In the genomic region with DNA sequence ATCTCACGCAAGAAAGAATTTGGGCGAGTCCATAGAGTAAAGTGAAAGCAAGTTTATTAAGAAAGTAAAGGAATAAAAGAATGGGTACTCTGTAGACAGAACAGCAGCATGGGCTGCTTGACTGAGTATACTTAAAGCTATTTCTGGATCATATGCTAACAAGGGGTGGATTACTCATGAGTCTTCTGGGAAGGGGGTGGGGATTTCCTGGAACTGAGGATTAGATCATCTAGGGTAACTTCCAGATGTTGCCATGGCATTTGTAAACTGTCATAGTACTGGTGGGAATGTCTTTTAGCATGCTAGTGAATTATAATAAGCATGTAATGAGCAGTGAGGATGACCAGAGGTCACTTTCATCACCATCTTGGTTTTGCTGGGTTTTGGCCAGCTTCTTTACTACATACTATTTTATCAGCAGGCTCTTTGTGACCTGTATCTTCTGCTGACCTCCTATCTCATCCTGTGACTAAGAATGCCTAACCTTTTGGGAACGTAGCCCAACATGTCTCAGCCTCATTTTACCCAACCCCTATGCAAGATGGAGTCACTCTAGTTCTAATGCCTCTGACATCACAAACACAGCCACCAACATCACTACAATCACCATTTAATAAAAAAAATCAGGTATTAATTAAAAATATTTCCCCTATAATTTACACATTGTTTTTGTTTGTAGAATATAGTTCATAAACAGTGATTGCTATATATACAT, we compare ENCODE assay signal across 8 cellular contexts.
DNase-seq lines count a peak whose midpoint lies in the region; ATAC-seq and TF ChIP-seq lines count a peak whose summit lies in the region.

No MANE protein-coding gene starts in this region.

- H3K27me3 ChIP-seq in PC-3 (ENCODE audit: low read length): no peaks in the 10 kb centered on the region

- peaks cover 3% of the 10 kb centered on the region for H3K4me1 Mint-ChIP-seq in glutamatergic neuron (ENCODE audit: low read depth, unreplicated experiment)
- H3K4me1 Mint-ChIP-seq in mesothelial cell of epicardium: no peaks in the 10 kb centered on the region

- CTCF ChIA-PET in PC-3 (lab: Charles Lee): no interaction called here

- H3K27ac Mint-ChIP-seq in glutamatergic neuron (ENCODE audit: unreplicated experiment) (no peak overlapping the region), mesothelial cell of epicardium (no peak overlapping the region)

- intact Hi-C loops in PC-3 (cut with micrococcal nuclease): no loop called here
- intact Hi-C loops in sciatic nerve (cut with DNase I): no loop called here

- H3K9me3 Mint-ChIP-seq in glutamatergic neuron (ENCODE audit: unreplicated experiment): no peaks in the 10 kb centered on the region
- H3K9me3 Mint-ChIP-seq in mesothelial cell of epicardium: peaks cover 13% of the 10 kb centered on the region

- peaks cover 5% of the 10 kb centered on the region; the same call in 1 of the 2 replicates for H3K4me1 ChIP-seq in PC-3 (ENCODE audit: insufficient read depth, low read length)

- H3K4me3 Mint-ChIP-seq in glutamatergic neuron (ENCODE audit: unreplicated experiment): no peak overlapping the region
- no peak overlapping the region for H3K4me3 Mint-ChIP-seq in mesothelial cell of epicardium

- ATAC-seq in PC-3 (peak; percentile 99), sciatic nerve (peak; percentile 82)

- no peak for TF ChIP-seq CTCF in PC-3 (conservative IDR thresholded peaks at IDR 0.05; ENCODE audit: low read depth, low read length)
- TF ChIP-seq CTCF in fibroblast of mammary gland (conservative IDR thresholded peaks at IDR 0.05; ENCODE audit: control insufficient read depth, insufficient read depth, low read depth, low read length): no peak
- no peak for TF ChIP-seq CTCF in glutamatergic neuron (IDR thresholded peaks at IDR 0.05; ENCODE audit: partially characterized antibody, unreplicated experiment)
- TF ChIP-seq CTCF in mesothelial cell of epicardium (IDR thresholded peaks at IDR 0.05; ENCODE audit: unreplicated experiment): no peak

- no peaks in the 10 kb centered on the region for H3K79me2 ChIP-seq in PC-3 (ENCODE audit: low read length)

- H3K4me2 ChIP-seq in PC-3 (ENCODE audit: low read length): peak overlapping the region; percentile 68

- no peaks in the 10 kb centered on the region for H3K36me3 ChIP-seq in PC-3 (ENCODE audit: low read depth, low read length)

- no peaks in the 10 kb centered on the region for H3F3A ChIP-seq in PC-3 (ENCODE audit: low read length, unreplicated experiment)

- H3K9me3 ChIP-seq in PC-3 (ENCODE audit: low read length): no peaks in the 10 kb centered on the region

- DNase-seq in EH (ENCODE audit: low read depth) (peak; percentile 56), PC-3 (peak; percentile 64), fibroblast of mammary gland (ENCODE audit: low read depth) (peak; percentile 98), sciatic nerve (ENCODE audit: low spot score) (no peak), glutamatergic neuron (no peak), mesothelial cell of epicardium (ENCODE audit: low spot score in 2 of 2, unreplicated experiment in 2 of 2) (no peak), DMS153 treated with DMSO at 0.1 percent for 48 hours (lab: John Stamatoyannopoulos, UW; ENCODE audit: unreplicated experiment) (no peak), LoVo (ENCODE audit: low spot score) (no peak)

- no peaks in the 10 kb centered on the region for H3K27me3 Mint-ChIP-seq in glutamatergic neuron (ENCODE audit: unreplicated experiment)
- H3K27me3 Mint-ChIP-seq in mesothelial cell of epicardium (ENCODE audit: low read depth): no peaks in the 10 kb centered on the region

- H3K36me3 Mint-ChIP-seq in glutamatergic neuron (ENCODE audit: unreplicated experiment): no peaks in the 10 kb centered on the region
- H3K36me3 Mint-ChIP-seq in mesothelial cell of epicardium: no peaks in the 10 kb centered on the region

- no peak overlapping the region for H3K9ac ChIP-seq in PC-3 (ENCODE audit: low read length)

- H3K9me2 ChIP-seq in PC-3 (replicated peaks; ENCODE audit: low read length): no peaks in the 10 kb centered on the region

- no TSS peak for BruUV-seq in PC-3 (replicated peaks; lab: Mats Ljungman, UMichigan)

- H4K20me1 ChIP-seq in PC-3 (ENCODE audit: low read length): no peaks in the 10 kb centered on the region

- POLR2A ChIA-PET in PC-3 (lab: Charles Lee; ENCODE audit: unreplicated experiment): no interaction called here

- peak overlapping the region; percentile 35; the same call in 1 of the 2 replicates for H3K4me3 ChIP-seq in PC-3 (ENCODE audit: low read length)
- H3K4me3 ChIP-seq in fibroblast of mammary gland (ENCODE audit: control insufficient read depth, low read depth, low read length): no peak overlapping the region

- peak overlapping the region; percentile 33; the same call in 1 of the 2 replicates for H3K27ac ChIP-seq in PC-3 (ENCODE audit: low read length)

- H2AFZ ChIP-seq in PC-3 (ENCODE audit: low read length): no peak overlapping the region

Comparison
In these comparisons a context has a peak if more than half of its experiments do, and no peak if none do; other contexts are left out.
1. DNase-seq: peak in EH (single experiment), PC-3 (single experiment) and fibroblast of mammary gland (single experiment); none in sciatic nerve (single experiment), glutamatergic neuron (single experiment), mesothelial cell of epicardium (0 of 2), DMS153 treated with DMSO at 0.1 percent for 48 hours (single experiment) and LoVo (single experiment).